17 cellular contexts compared by ENCODE assay signal in genomic region chr4:39730067-39730466, GRCh38. TPM values are rescaled to one million over a fixed set of nuclear protein-coding genes. Genes with fewer than 3 reads are reported as not detected.
A peak's percentile ranks its signal among the peaks of the same experiment; 100 is the strongest.
DNase-seq lines count a peak whose midpoint lies in the region; ATAC-seq, FAIRE-seq and TF ChIP-seq lines count a peak whose summit lies in the region.
"Had no signal": no experiment of that assay in that cellular context is flagged by ENCODE, and none has a peak within 500 bp of the region (broad histone marks: within the 10 kb centered on the region; RNA-seq: fewer than 3 reads in every experiment).

No MANE protein-coding gene starts in this region.

- DNase-seq in activated T-cell treated with anti-CD3 and anti-CD28 coated beads, Interleukin-2, amount 50 U/mL, for 24 hours = no peak
- DNase-seq in activated T-cell treated with anti-CD3 and anti-CD28 coated beads, Interleukin-2, amount 50 U/mL, for 48 hours = no peak
- DNase-seq in GM12878 (ENCODE audit: low read depth, low spot score) = no peak
- DNase-seq in left kidney (ENCODE audit: low read depth, low spot score) = peak; percentile 18
- DNase-seq in thyroid gland = peak; percentile 77 to 78
- DNase-seq in KG1 (lab: John Stamatoyannopoulos, UW) = no peak
- DNase-seq in effector CD8-positive, alpha-beta T cell (lab: John Stamatoyannopoulos, UW) = no peak
- DNase-seq in NCI-H2196 treated with DMSO at 0.1 percent for 48 hours (lab: John Stamatoyannopoulos, UW; ENCODE audit: unreplicated experiment) = no peak
- DNase-seq: activated CD4-positive, alpha-beta T cell treated with anti-CD3 and anti-CD28 coated beads for 1 hour; CD8-positive, alpha-beta memory T cell; NCI-H2107; stimulated activated CD4-positive, alpha-beta T cell treated with anti-CD3 and anti-CD28 coated beads, Interleukin-4, amount 100 ng/mL, for 4 hours; testis had no signal

- no peaks in the 10 kb centered on the region for H3K9me3 Mint-ChIP-seq in activated T-cell treated with anti-CD3 and anti-CD28 coated beads, Interleukin-2, amount 50 U/mL, for 24 hours
- H3K9me3 Mint-ChIP-seq: CD8-positive, alpha-beta memory T cell; mesothelial cell of epicardium had no signal

- H3K36me3 ChIP-seq in GM12878 (ENCODE audit: control insufficient read depth in 2 of 2, insufficient read depth in 2 of 2, low read length in 1 of 2) = no peaks in the 10 kb centered on the region; a peak in 2 of 4 replicates
- no peaks in the 10 kb centered on the region for H3K36me3 ChIP-seq in thyroid gland

- no peaks in the 10 kb centered on the region for H3K27me3 Mint-ChIP-seq in activated T-cell treated with anti-CD3 and anti-CD28 coated beads, Interleukin-2, amount 50 U/mL, for 24 hours
- H3K27me3 Mint-ChIP-seq: activated CD8-positive, alpha-beta memory T cell treated with anti-CD3 and anti-CD28 coated beads, Interleukin-2, amount 10 ng/mL, durations not matched to agents 7 days and 5 days had no signal

- CTCF ChIA-PET in GM12878 (lab: Yijun Ruan, JAX) = interaction anchor here (1.2 kb wide), 1 partner anchor 8 kb away, joined by 3 read pairs; no protein-coding TSS in a partner anchor

- no peak overlapping the region for H3K4me2 ChIP-seq in GM12878 (ENCODE audit: control insufficient read depth, insufficient read depth)

- ATAC-seq in GM12878 = peak; percentile 56
- ATAC-seq: activated CD8-positive, alpha-beta memory T cell treated with anti-CD3 and anti-CD28 coated beads, Interleukin-2, amount 10 ng/mL, durations not matched to agents 7 days and 5 days had no signal

- no peak for TF ChIP-seq CTCF in GM12878 (IDR thresholded peaks at IDR 0.05 in 2 of 3, conservative IDR thresholded peaks at IDR 0.05 in 1 of 3; ENCODE audit: control insufficient read depth in 2 of 3, extremely low read depth in 1 of 3, insufficient read depth in 1 of 3, low read depth in 3 of 3, low read length in 3 of 3)
- TF ChIP-seq CTCF in thyroid gland (IDR thresholded peaks at IDR 0.05) = no peak

- H3K9me3 ChIP-seq in GM12878 (replicated peaks; ENCODE audit: control insufficient read depth, insufficient read depth, low read length) (no peaks in the 10 kb centered on the region), thyroid gland (no peaks in the 10 kb centered on the region)
- H3K9me3 ChIP-seq: testis had no signal

- H3K27ac Mint-ChIP-seq in activated T-cell treated with anti-CD3 and anti-CD28 coated beads, Interleukin-2, amount 50 U/mL, for 24 hours = peak overlapping the region; percentile 55
- H3K27ac Mint-ChIP-seq: activated CD8-positive, alpha-beta memory T cell treated with anti-CD3 and anti-CD28 coated beads, Interleukin-2, amount 10 ng/mL, durations not matched to agents 7 days and 5 days had no signal

- no peaks in the 10 kb centered on the region for H4K20me1 ChIP-seq in GM12878 (ENCODE audit: control insufficient read depth, insufficient read depth)

- H3K27ac ChIP-seq in GM12878 (ENCODE audit: control insufficient read depth, insufficient read depth) = no peak overlapping the region
- H3K27ac ChIP-seq in thyroid gland = peak overlapping the region; percentile 38 to 66 (median 50)
- H3K27ac ChIP-seq: testis had no signal

- no peak for FAIRE-seq in GM12878 (lab: Jason Lieb, UNC)
- FAIRE-seq: frontal cortex, H54 had no signal

- SMC1A ChIA-PET in GM12878 (lab: Charles Lee; ENCODE audit: uncharacterized antibody, unreplicated experiment) = interaction anchor here (0.6 to 1.6 kb wide), 5 partner anchors 9 to 25 kb away, joined by 3 to 5 read pairs (median 3); no protein-coding TSS in a partner anchor

- H3K4me3 ChIP-seq in GM12878 (no peak overlapping the region), thyroid gland (replicated peaks in 1 of 3) (no peak overlapping the region)
- H3K4me3 ChIP-seq: testis had no signal

- POLR2A ChIA-PET in GM12878 (lab: Charles Lee) = interaction anchor here (0.6 kb wide), 2 partner anchors 300 to 430 kb away, joined by 3 to 4 read pairs; no protein-coding TSS in a partner anchor

- RAD21 ChIA-PET in GM12878 (lab: Charles Lee; ENCODE audit: unreplicated experiment) = interaction anchor here (0.7 to 1.1 kb wide), 2 partner anchors 10 to 261 kb away, joined by 3 read pairs; no protein-coding TSS in a partner anchor

- intact Hi-C loops in GM12878 (cut with micrococcal nuclease; ENCODE audit: unreplicated experiment) = no loop called here
- intact Hi-C loops in thyroid gland (cut with DNase I) = no loop called here

- in situ Hi-C loops in GM12878 (cut with MboI) = no loop called here

- no peak for TF ChIP-seq EP300 in GM12878 (IDR thresholded peaks at IDR 0.05; ENCODE audit: borderline replicate concordance in 1 of 2, control insufficient read depth in 1 of 2, low read depth in 2 of 2, low read length in 2 of 2)

- H3K27me3 ChIP-seq in GM12878 (replicated peaks in 1 of 2; ENCODE audit: control insufficient read depth in 2 of 2, insufficient read depth in 2 of 2, low read length in 1 of 2) (no peaks in the 10 kb centered on the region), thyroid gland (no peaks in the 10 kb centered on the region)
- H3K27me3 ChIP-seq: testis had no signal

- no TSS peak for BruUV-seq in GM12878 (replicated peaks; lab: Mats Ljungman, UMichigan)

- no peak overlapping the region for H3K9ac ChIP-seq in GM12878 (ENCODE audit: control insufficient read depth, insufficient read depth, low read length)

- no peak for TF ChIP-seq RAD21 in GM12878 (IDR thresholded peaks at IDR 0.05; ENCODE audit: insufficient read depth, low read depth, low read length)

- peaks cover 78% of the 10 kb centered on the region for H3K79me2 ChIP-seq in GM12878 (ENCODE audit: control insufficient read depth, insufficient read depth, low read length)

- 54% methylated on average over 3 of the region's 3 CpGs for WGBS in GM12878 (ENCODE audit: insufficient coverage, insufficient replicate concordance, low lambda C conversion rate, missing lambda C conversion rate)
- WGBS in thyroid gland, 2 donors = 16 to 25% methylated on average over 3 of the region's 3 CpGs

- no peak overlapping the region for H3K4me3 Mint-ChIP-seq in activated T-cell treated with anti-CD3 and anti-CD28 coated beads, Interleukin-2, amount 50 U/mL, for 24 hours
- H3K4me3 Mint-ChIP-seq: activated CD8-positive, alpha-beta memory T cell treated with anti-CD3 and anti-CD28 coated beads, Interleukin-2, amount 10 ng/mL, durations not matched to agents 7 days and 5 days; CD8-positive, alpha-beta memory T cell; mesothelial cell of epicardium had no signal

- no peak for TF ChIP-seq POLR2A in GM12878 (IDR thresholded peaks at IDR 0.05; ENCODE audit: low read depth, low read length)
- no peak for TF ChIP-seq POLR2A in thyroid gland (IDR thresholded peaks at IDR 0.05)

- H3K36me3 Mint-ChIP-seq in activated T-cell treated with anti-CD3 and anti-CD28 coated beads, Interleukin-2, amount 50 U/mL, for 24 hours (ENCODE audit: low read depth) = peaks cover 49% of the 10 kb centered on the region

- H2AFZ ChIP-seq in GM12878 (ENCODE audit: control insufficient read depth, low read depth, low read length) = no peak overlapping the region

- peaks cover 6% of the 10 kb centered on the region for H3K4me1 ChIP-seq in GM12878 (ENCODE audit: control insufficient read depth, insufficient read depth, low read length)
- peaks cover 11 to 12% of the 10 kb centered on the region in 2 donors for H3K4me1 ChIP-seq in thyroid gland
- H3K4me1 ChIP-seq: testis had no signal

- peaks cover 52% of the 10 kb centered on the region for H3K4me1 Mint-ChIP-seq in activated T-cell treated with anti-CD3 and anti-CD28 coated beads, Interleukin-2, amount 50 U/mL, for 24 hours (ENCODE audit: low read depth)

TF ChIP-seq in GM12878, 131 proteins besides CTCF, POLR2A, EP300 and RAD21:
- TF ChIP-seq DPF2 (IDR thresholded peaks at IDR 0.05) (no peak), NR2F1 (conservative IDR thresholded peaks at IDR 0.05) (peak; percentile 90), BRCA1 (IDR thresholded peaks at IDR 0.05; ENCODE audit: low read depth, low read length) (no peak), IKZF1 (conservative IDR thresholded peaks at IDR 0.05) (0 out of 2 replicates have a peak, but pooled peaks have one; percentile 12), ZBTB33 (IDR thresholded peaks at IDR 0.05) (no peak), ZNF274 (IDR thresholded peaks at IDR 0.05; ENCODE audit: insufficient read depth, insufficient read length) (no peak)

RNA-seq across cellular contexts. Expression of gene UBE2K, which starts 32.1 kb away (rescaled TPM):
- 34.6 and 36.7 TPM in 2 replicates for total RNA-seq in GM12878 (2013; cell fraction: nucleolus; rRNA removed)
- 20.5 and 22.5 TPM in 2 replicates for total RNA-seq in GM12878 (2014; rRNA removed)
- 17.0 and 20.0 TPM in 2 replicates for total RNA-seq in GM12878 (2014; rRNA removed; fragmentation: Illumina TruSeq; extraction: Trizol)
- total RNA-seq in GM12878 (2021) = 71.4 and 78.5 TPM in 2 replicates
- 47.3 TPM for polyA plus RNA-seq in GM12878 (2011; ENCODE audit: low read depth)
- polyA plus RNA-seq in GM12878 (2011; rRNA removed) = 111 and 158 TPM in 2 replicates
- polyA plus RNA-seq in GM12878 (2011; cell fraction: cytosol; rRNA removed) = 50.9 and 51.8 TPM in 2 replicates
- 18.6 and 26.0 TPM in 2 replicates for polyA plus RNA-seq in GM12878 (2011; cell fraction: nucleus; rRNA removed)
- polyA plus RNA-seq in GM12878 (2012) = 83.2 and 83.3 TPM in 2 replicates
- 55.4 and 67.2 TPM in 2 replicates for polyA plus RNA-seq in GM12878 (2014; fragmentation: Illumina TruSeq; extraction: Trizol)
- polyA plus RNA-seq in GM12878 (2014; fragmentation: Nextera tagmentation; extraction: Ambion mirVana) = 10 to 100 TPM; 54.3 to 96.4 TPM
- 79.6 and 102 TPM in 2 replicates for polyA plus RNA-seq in GM12878 (2014; rRNA removed)
- 100 to 1,000 TPM; 113 to 141 TPM for polyA plus RNA-seq in GM12878 (2016; fragmentation: Nextera tagmentation; extraction: Ambion mirVana)
- polyA minus RNA-seq in GM12878 (2011; rRNA and poly(A)+ RNA removed) = 23.8 and 35.3 TPM in 2 replicates
- polyA minus RNA-seq in GM12878 (2011; cell fraction: cytosol; rRNA and poly(A)+ RNA removed) = 14.8 and 20.2 TPM in 2 replicates
- 5.4 and 15.5 TPM in 2 replicates for polyA minus RNA-seq in GM12878 (2011; cell fraction: nucleus; rRNA and poly(A)+ RNA removed)
- 10 to 100 TPM; 27.1 to 48.5 (median 32.3) TPM for total RNA-seq in thyroid gland

Comparison
In these comparisons a context has a peak if more than half of its experiments do, and no peak if none do; other contexts are left out.
1. DNase-seq: peak in left kidney (single experiment) and thyroid gland (2 of 2); none in activated T-cell treated with anti-CD3 and anti-CD28 coated beads, Interleukin-2, amount 50 U/mL, for 24 hours (single experiment), activated T-cell treated with anti-CD3 and anti-CD28 coated beads, Interleukin-2, amount 50 U/mL, for 48 hours (0 of 2), GM12878 (single experiment), KG1 (single experiment), effector CD8-positive, alpha-beta T cell (single experiment) and NCI-H2196 treated with DMSO at 0.1 percent for 48 hours (single experiment).